ENCODE assay signal across 43 cellular contexts in the genomic region with DNA sequence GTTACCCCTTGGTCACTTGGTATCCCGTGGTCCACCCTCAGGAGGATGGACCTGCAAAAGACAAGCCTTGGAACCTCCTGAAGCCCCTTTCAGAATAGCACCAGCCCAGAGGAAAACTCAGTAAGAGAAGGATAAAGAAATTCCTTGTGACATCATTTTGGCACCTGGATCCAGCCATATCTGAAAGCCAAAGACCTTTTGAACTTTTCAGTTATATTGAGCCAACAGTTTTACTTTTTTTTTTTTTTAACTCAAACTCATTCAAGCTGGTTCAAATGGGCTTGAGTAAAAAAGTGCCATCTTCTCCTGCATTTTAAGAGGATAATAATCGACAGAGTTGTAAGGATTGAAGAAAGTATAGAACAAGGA. TPM values are rescaled to one million over a fixed set of nuclear protein-coding genes. Genes with fewer than 3 reads are reported as not detected.
"Had no signal": no experiment of that assay in that cellular context is flagged by ENCODE, and none has a peak within 500 bp of the region (broad histone marks: within the 10 kb centered on the region; RNA-seq: fewer than 3 reads in every experiment).

No MANE protein-coding gene starts in this region.

- H3K4me3 ChIP-seq: adrenal gland, ascending aorta, body of pancreas, breast epithelium, cardiac muscle cell had no signal

- FAIRE-seq: astrocyte had no signal

- H3K27me3 ChIP-seq: adrenal gland, ascending aorta, body of pancreas, brain microvascular endothelial cell, cardiac muscle cell had no signal

- H3K36me3 ChIP-seq: adrenal gland, ascending aorta, brain microvascular endothelial cell, breast epithelium, cardiac muscle cell had no signal

- H3K4me3 Mint-ChIP-seq: activated naive CD4-positive, alpha-beta T cell treated with anti-CD3 and anti-CD28 coated beads for 36 hours; activated naive CD4-positive, alpha-beta T cell treated with anti-CD3 and anti-CD28 coated beads, Interleukin-2, amount 10 ng/mL, durations not matched to agents 7 days and 5 days; activated naive CD4-positive, alpha-beta T cell treated with anti-CD3 and anti-CD28 coated beads, Interleukin-2, amount 50 U/mL, for 24 hours; activated naive CD8-positive, alpha-beta T cell; activated naive CD8-positive, alpha-beta T cell treated with anti-CD3 and anti-CD28 coated beads for 36 hours; activated naive CD8-positive, alpha-beta T cell treated with anti-CD3 and anti-CD28 coated beads, Interleukin-2, amount 10 ng/mL, durations not matched to agents 7 days and 5 days; activated naive CD8-positive, alpha-beta T cell treated with anti-CD3 and anti-CD28 coated beads, Interleukin-2, amount 50 U/mL, for 24 hours; activated T-cell treated with anti-CD3 and anti-CD28 coated beads, Interleukin-2, amount 50 U/mL, for 24 hours; activated T-cell treated with anti-CD3 and anti-CD28 coated beads, Interleukin-2, amount 50 U/mL, for 4 hours; activated T-cell treated with anti-CD3 and anti-CD28 coated beads, Interleukin-2, amount 50 U/mL, for 72 hours; activated T-helper 1 cell treated with anti-CD3 and anti-CD28 coated beads, Interleukin-12 subunit alpha, Interleukin-12 subunit beta, Interleukin-2, Interleukin-4 antibody, amounts not matched to agents 30 ng/mL and 10 ng/mL and 1 ng/mL, durations not matched to agents 14 hours and 24 hours and 36 hours; activated T-helper 17 cell treated with anti-CD3 and anti-CD28 coated beads, Interleukin-2, amount 50 U/mL, for 72 hours; brain; central memory CD8-positive, alpha-beta T cell had no signal

- H3K27me3 Mint-ChIP-seq: brain had no signal

- DNase-seq: activated effector memory CD4-positive, alpha-beta T cell treated with anti-CD3 and anti-CD28 coated beads, Interleukin-2, amount 50 U/mL, for 16 hours; activated effector memory CD4-positive, alpha-beta T cell treated with Interleukin-2 at 50 U/mL for 16 hours; activated gamma-delta T cell; activated gamma-delta T cell treated with Interleukin-2 at 50 U/mL for 16 hours; activated naive CD4-positive, alpha-beta T cell; activated naive CD4-positive, alpha-beta T cell treated with anti-CD3 and anti-CD28 coated beads for 36 hours; activated naive CD4-positive, alpha-beta T cell treated with anti-CD3 and anti-CD28 coated beads, Interleukin-2, amount 10 ng/mL, durations not matched to agents 7 days and 5 days; activated naive CD4-positive, alpha-beta T cell treated with anti-CD3 and anti-CD28 coated beads, Interleukin-2, amount 50 U/mL, for 16 hours; activated naive CD4-positive, alpha-beta T cell treated with Interleukin-2 at 50 U/mL for 16 hours; activated naive CD8-positive, alpha-beta T cell treated with anti-CD3 and anti-CD28 coated beads for 36 hours; activated naive CD8-positive, alpha-beta T cell treated with anti-CD3 and anti-CD28 coated beads, Interleukin-2, amount 10 ng/mL, durations not matched to agents 7 days and 5 days; activated naive CD8-positive, alpha-beta T cell treated with anti-CD3 and anti-CD28 coated beads, Interleukin-2, amount 50 U/mL, for 24 hours; activated T-cell treated with anti-CD3 and anti-CD28 coated beads, Interleukin-2, amount 50 U/mL, for 1 hour; activated T-cell treated with anti-CD3 and anti-CD28 coated beads, Interleukin-2, amount 50 U/mL, for 24 hours; activated T-cell treated with anti-CD3 and anti-CD28 coated beads, Interleukin-2, amount 50 U/mL, for 4 hours; activated T-cell treated with anti-CD3 and anti-CD28 coated beads, Interleukin-2, amount 50 U/mL, for 48 hours; activated T-cell treated with anti-CD3 and anti-CD28 coated beads, Interleukin-2, amount 50 U/mL, for 72 hours; adrenal gland; amniotic stem cell; amygdala; anterior cingulate cortex; aorta; brain microvascular endothelial cell; caudate nucleus; central memory CD4-positive, alpha-beta T cell; cerebellar nuclear complex had no signal

- H3K4me1 Mint-ChIP-seq: activated naive CD4-positive, alpha-beta T cell treated with anti-CD3 and anti-CD28 coated beads, Interleukin-2, amount 50 U/mL, for 24 hours; activated T-helper 17 cell treated with anti-CD3 and anti-CD28 coated beads, Interleukin-2, amount 50 U/mL, for 72 hours; brain; central memory CD8-positive, alpha-beta T cell had no signal

- H3K27ac ChIP-seq: adrenal gland, ascending aorta, brain microvascular endothelial cell, breast epithelium, cardiac muscle cell had no signal

- H3K4me1 ChIP-seq: ascending aorta, breast epithelium had no signal

- H3K9me3 Mint-ChIP-seq: activated naive CD4-positive, alpha-beta T cell treated with anti-CD3 and anti-CD28 coated beads, Interleukin-2, amount 50 U/mL, for 24 hours; activated T-helper 17 cell treated with anti-CD3 and anti-CD28 coated beads, Interleukin-2, amount 50 U/mL, for 72 hours; central memory CD8-positive, alpha-beta T cell had no signal

- H3K27ac Mint-ChIP-seq: activated naive CD4-positive, alpha-beta T cell treated with anti-CD3 and anti-CD28 coated beads for 36 hours; activated naive CD4-positive, alpha-beta T cell treated with anti-CD3 and anti-CD28 coated beads, Interleukin-2, amount 10 ng/mL, durations not matched to agents 7 days and 5 days; activated naive CD4-positive, alpha-beta T cell treated with anti-CD3 and anti-CD28 coated beads, Interleukin-2, amount 50 U/mL, for 24 hours; activated naive CD4-positive, alpha-beta T cell treated with anti-CD3 and anti-CD28 coated beads, Interleukin-2, amount 50 U/mL, for 72 hours; activated naive CD8-positive, alpha-beta T cell; activated naive CD8-positive, alpha-beta T cell treated with anti-CD3 and anti-CD28 coated beads for 36 hours; activated naive CD8-positive, alpha-beta T cell treated with anti-CD3 and anti-CD28 coated beads, Interleukin-2, amount 10 ng/mL, durations not matched to agents 7 days and 5 days; activated naive CD8-positive, alpha-beta T cell treated with anti-CD3 and anti-CD28 coated beads, Interleukin-2, amount 50 U/mL, for 24 hours; activated T-cell treated with anti-CD3 and anti-CD28 coated beads, Interleukin-2, amount 50 U/mL, for 24 hours; activated T-cell treated with anti-CD3 and anti-CD28 coated beads, Interleukin-2, amount 50 U/mL, for 72 hours; activated T-helper 1 cell treated with anti-CD3 and anti-CD28 coated beads, Interleukin-12 subunit alpha, Interleukin-12 subunit beta, Interleukin-2, Interleukin-4 antibody, amounts not matched to agents 30 ng/mL and 10 ng/mL and 1 ng/mL, durations not matched to agents 14 hours and 24 hours and 36 hours; activated T-helper 17 cell treated with anti-CD3 and anti-CD28 coated beads, Interleukin-2, amount 50 U/mL, for 72 hours; activated T-helper 2 cell treated with anti-CD3 and anti-CD28 coated beads, Interferon-gamma antibody, Interleukin-2, Interleukin-4, amounts not matched to agents 10 μg/mL and 5 μg/mL and 100 μg/mL, durations not matched to agents 14 hours and 24 hours and 36 hours; brain had no signal

- H3K9me3 ChIP-seq: adrenal gland, ascending aorta, body of pancreas, breast epithelium had no signal

- ATAC-seq: activated naive CD4-positive, alpha-beta T cell treated with anti-CD3 and anti-CD28 coated beads, Interleukin-2, amount 50 U/mL, for 72 hours; activated naive CD8-positive, alpha-beta T cell treated with anti-CD3 and anti-CD28 coated beads, Interleukin-2, amount 50 U/mL, for 24 hours; activated T-cell treated with anti-CD3 and anti-CD28 coated beads, Interleukin-2, amount 50 U/mL, for 4 hours; activated T-cell treated with anti-CD3 and anti-CD28 coated beads, Interleukin-2, amount 50 U/mL, for 72 hours; activated T-helper 17 cell treated with anti-CD3 and anti-CD28 coated beads, Interleukin-2, amount 50 U/mL, for 72 hours; body of pancreas had no signal

RNA-seq across cellular contexts. Expression of a gene that starts 50.3 kb away (rescaled TPM):
- total RNA-seq: activated naive CD4-positive, alpha-beta T cell treated with anti-CD3 and anti-CD28 coated beads for 36 hours; activated naive CD8-positive, alpha-beta T cell treated with anti-CD3 and anti-CD28 coated beads for 36 hours; activated naive CD8-positive, alpha-beta T cell treated with anti-CD3 and anti-CD28 coated beads, Interleukin-2, amount 10 ng/mL, durations not matched to agents 7 days and 5 days; activated T-cell treated with anti-CD3 and anti-CD28 coated beads, Interleukin-2, amount 50 U/mL, for 4 hours; activated T-cell treated with anti-CD3 and anti-CD28 coated beads, Interleukin-2, amount 50 U/mL, for 72 hours; activated T-helper 1 cell treated with anti-CD3 and anti-CD28 coated beads, Interleukin-12 subunit alpha, Interleukin-12 subunit beta, Interleukin-2, Interleukin-4 antibody, amounts not matched to agents 30 ng/mL and 10 ng/mL and 1 ng/mL, durations not matched to agents 14 hours and 24 hours and 36 hours; activated T-helper 17 cell treated with anti-CD3 and anti-CD28 coated beads, Interleukin-2, amount 50 U/mL, for 72 hours; activated T-helper 2 cell treated with anti-CD3 and anti-CD28 coated beads, Interferon-gamma antibody, Interleukin-2, Interleukin-4, amounts not matched to agents 10 μg/mL and 5 μg/mL and 100 μg/mL, durations not matched to agents 14 hours and 24 hours and 36 hours; adrenal gland; aorta; ascending aorta; astrocyte; body of pancreas; bronchial epithelial cell; cardiac muscle cell; cardiac septum; cerebellum had no signal
- polyA plus RNA-seq: adipose tissue, adrenal gland, cardiac muscle cell had no signal
